In genomic region chr7:96310106-96310505, GRCh38 we compare ENCODE assay signal across 1 cellular context.
TF ChIP-seq lines count a peak whose summit lies in the region.

No MANE protein-coding gene starts in this region.

TF ChIP-seq in GM12878, 131 proteins besides CTCF, POLR2A, EP300 and RAD21 (continued from another document):
- TF ChIP-seq EED (IDR thresholded peaks at IDR 0.05; ENCODE audit: low read depth), result no peak
- TF ChIP-seq, protein P1, sequence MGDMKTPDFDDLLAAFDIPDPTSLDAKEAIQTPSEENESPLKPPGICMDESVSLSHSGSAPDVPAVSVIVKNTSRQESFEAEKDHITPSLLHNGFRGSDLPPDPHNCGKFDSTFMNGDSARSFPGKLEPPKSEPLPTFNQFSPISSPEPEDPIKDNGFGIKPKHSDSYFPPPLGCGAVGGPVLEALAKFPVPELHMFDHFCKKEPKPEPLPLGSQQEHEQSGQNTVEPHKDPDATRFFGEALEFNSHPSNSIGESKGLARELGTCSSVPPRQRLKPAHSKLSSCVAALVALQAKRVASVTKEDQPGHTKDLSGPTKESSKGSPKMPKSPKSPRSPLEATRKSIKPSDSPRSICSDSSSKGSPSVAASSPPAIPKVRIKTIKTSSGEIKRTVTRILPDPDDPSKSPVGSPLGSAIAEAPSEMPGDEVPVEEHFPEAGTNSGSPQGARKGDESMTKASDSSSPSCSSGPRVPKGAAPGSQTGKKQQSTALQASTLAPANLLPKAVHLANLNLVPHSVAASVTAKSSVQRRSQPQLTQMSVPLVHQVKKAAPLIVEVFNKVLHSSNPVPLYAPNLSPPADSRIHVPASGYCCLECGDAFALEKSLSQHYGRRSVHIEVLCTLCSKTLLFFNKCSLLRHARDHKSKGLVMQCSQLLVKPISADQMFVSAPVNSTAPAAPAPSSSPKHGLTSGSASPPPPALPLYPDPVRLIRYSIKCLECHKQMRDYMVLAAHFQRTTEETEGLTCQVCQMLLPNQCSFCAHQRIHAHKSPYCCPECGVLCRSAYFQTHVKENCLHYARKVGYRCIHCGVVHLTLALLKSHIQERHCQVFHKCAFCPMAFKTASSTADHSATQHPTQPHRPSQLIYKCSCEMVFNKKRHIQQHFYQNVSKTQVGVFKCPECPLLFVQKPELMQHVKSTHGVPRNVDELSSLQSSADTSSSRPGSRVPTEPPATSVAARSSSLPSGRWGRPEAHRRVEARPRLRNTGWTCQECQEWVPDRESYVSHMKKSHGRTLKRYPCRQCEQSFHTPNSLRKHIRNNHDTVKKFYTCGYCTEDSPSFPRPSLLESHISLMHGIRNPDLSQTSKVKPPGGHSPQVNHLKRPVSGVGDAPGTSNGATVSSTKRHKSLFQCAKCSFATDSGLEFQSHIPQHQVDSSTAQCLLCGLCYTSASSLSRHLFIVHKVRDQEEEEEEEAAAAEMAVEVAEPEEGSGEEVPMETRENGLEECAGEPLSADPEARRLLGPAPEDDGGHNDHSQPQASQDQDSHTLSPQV (IDR thresholded peaks at IDR 0.05), result no peak
- TF ChIP-seq HDAC6 (IDR thresholded peaks at IDR 0.05; ENCODE audit: unreplicated experiment), result no peak
- no peak for TF ChIP-seq SPI1 (IDR thresholded peaks at IDR 0.05; ENCODE audit: borderline replicate concordance, insufficient read depth, low read depth, low read length)
- TF ChIP-seq, protein P2, sequence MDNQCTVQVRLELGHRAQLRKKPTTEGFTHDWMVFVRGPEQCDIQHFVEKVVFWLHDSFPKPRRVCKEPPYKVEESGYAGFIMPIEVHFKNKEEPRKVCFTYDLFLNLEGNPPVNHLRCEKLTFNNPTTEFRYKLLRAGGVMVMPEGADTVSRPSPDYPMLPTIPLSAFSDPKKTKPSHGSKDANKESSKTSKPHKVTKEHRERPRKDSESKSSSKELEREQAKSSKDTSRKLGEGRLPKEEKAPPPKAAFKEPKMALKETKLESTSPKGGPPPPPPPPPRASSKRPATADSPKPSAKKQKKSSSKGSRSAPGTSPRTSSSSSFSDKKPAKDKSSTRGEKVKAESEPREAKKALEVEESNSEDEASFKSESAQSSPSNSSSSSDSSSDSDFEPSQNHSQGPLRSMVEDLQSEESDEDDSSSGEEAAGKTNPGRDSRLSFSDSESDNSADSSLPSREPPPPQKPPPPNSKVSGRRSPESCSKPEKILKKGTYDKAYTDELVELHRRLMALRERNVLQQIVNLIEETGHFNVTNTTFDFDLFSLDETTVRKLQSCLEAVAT (IDR thresholded peaks at IDR 0.05), result no peak
